Comparison of ENCODE assay signal across 18 cellular contexts in genomic region chr2:117555965-117556364, GRCh38.
A peak's percentile ranks its signal among the peaks of the same experiment; 100 is the strongest.
DNase-seq lines count a peak whose midpoint lies in the region; ATAC-seq and TF ChIP-seq lines count a peak whose summit lies in the region.
"Had no signal": no experiment of that assay in that cellular context is flagged by ENCODE, and none has a peak within 500 bp of the region (broad histone marks: within the 10 kb centered on the region; RNA-seq: fewer than 3 reads in every experiment).

No MANE protein-coding gene starts in this region.

- no peaks in the 10 kb centered on the region for H3K9me3 ChIP-seq in hepatocyte (ENCODE audit: low read depth)

- H3K4me2 ChIP-seq in hepatocyte, result peak overlapping the region; percentile 17

- H3K9me2 ChIP-seq in hepatocyte (replicated peaks; ENCODE audit: insufficient read depth), result no peaks in the 10 kb centered on the region

- H3K4me1 ChIP-seq in hepatocyte (ENCODE audit: insufficient read depth), result peaks cover 5% of the 10 kb centered on the region

- no peaks in the 10 kb centered on the region for H3K27me3 ChIP-seq in hepatocyte

- DNase-seq in DMS153 treated with DMSO at 0.1 percent for 48 hours (lab: John Stamatoyannopoulos, UW; ENCODE audit: unreplicated experiment), result peak; percentile 81
- peak; percentile 7 for DNase-seq in NCI-H2081 treated with DMSO at 0.1 percent for 48 hours (lab: John Stamatoyannopoulos, UW)
- peak; percentile 18 for DNase-seq in NCI-H69 (lab: John Stamatoyannopoulos, UW)
- no peak for DNase-seq in hepatocyte (ENCODE audit: low spot score)
- DNase-seq in activated CD4-positive, alpha-beta T cell treated with anti-CD3 and anti-CD28 coated beads for 4 hours, result no peak
- DNase-seq: CD8-positive, alpha-beta T cell; DMS79; HCEC 1CT; NCI-H1436 treated with DMSO at 0.1 percent for 48 hours; NCI-H2227 treated with DMSO at 0.1 percent for 48 hours; NK-92 treated with Interleukin-12 subunit alpha and Interleukin-12 subunit beta, amount 100 ng/mL, for 24 hours; OCI-M1; T-cell; T1000 had no signal

- H3K4me3 ChIP-seq in hepatocyte, result no peak overlapping the region
- H3K4me3 ChIP-seq: GM12878 had no signal

- TF ChIP-seq CTCF in hepatocyte (IDR thresholded peaks at IDR 0.05; ENCODE audit: poor library complexity), result no peak

- 83% methylated on average over 5 of the region's 5 CpGs for WGBS in hepatocyte (ENCODE audit: low lambda C conversion rate, missing lambda C conversion rate)

- no peaks in the 10 kb centered on the region for H3K36me3 ChIP-seq in hepatocyte (replicated peaks; ENCODE audit: insufficient read depth, low read depth)

- ATAC-seq in HG03442 (IDR thresholded peaks at IDR 0.05; ENCODE audit: unreplicated experiment) (no peak), GM18520 (IDR thresholded peaks at IDR 0.05; ENCODE audit: unreplicated experiment) (no peak)
- ATAC-seq: CD8-positive, alpha-beta T cell; GM12878; T-cell had no signal

- H4K20me1 ChIP-seq in hepatocyte (ENCODE audit: insufficient read depth, poor library complexity, severe bottlenecking), result no peaks in the 10 kb centered on the region

- H2AFZ ChIP-seq in hepatocyte, result peak overlapping the region; percentile 17

- H3K79me2 ChIP-seq in hepatocyte, result no peaks in the 10 kb centered on the region

- H3K27ac ChIP-seq in hepatocyte, result peak overlapping the region; percentile 75
- H3K27ac ChIP-seq: RWPE1 had no signal

Comparison
In these comparisons a context has a peak if more than half of its experiments do, and no peak if none do; other contexts are left out.
1. DNase-seq: peak in DMS153 treated with DMSO at 0.1 percent for 48 hours (single experiment), NCI-H2081 treated with DMSO at 0.1 percent for 48 hours (single experiment) and NCI-H69 (single experiment); none in hepatocyte (single experiment) and activated CD4-positive, alpha-beta T cell treated with anti-CD3 and anti-CD28 coated beads for 4 hours (0 of 2).